ENCODE assay signal across 15 cellular contexts in genomic region chr4:24104173-24104572, GRCh38.
A peak's percentile ranks its signal among the peaks of the same experiment; 100 is the strongest.
DNase-seq lines count a peak whose midpoint lies in the region; ATAC-seq, FAIRE-seq and TF ChIP-seq lines count a peak whose summit lies in the region.
"Had no signal": no experiment of that assay in that cellular context is flagged by ENCODE, and none has a peak within 500 bp of the region (broad histone marks: within the 10 kb centered on the region; RNA-seq: fewer than 3 reads in every experiment).

No MANE protein-coding gene starts in this region.

- H3K4me1 ChIP-seq in liver (ENCODE audit: control insufficient read depth in 4 of 4, insufficient read depth in 4 of 4, low read length in 3 of 4) (peaks cover 2 to 24% (median 10%) of the 10 kb centered on the region in 4 donors), HepG2 (ENCODE audit: insufficient read depth, low read length) (no peaks in the 10 kb centered on the region), mesodermal cell (ENCODE audit: control insufficient read depth, insufficient read depth, low read length, poor library complexity, severe bottlenecking) (peaks cover 31% of the 10 kb centered on the region), sigmoid colon (peaks cover 0 to 27% (median 13%) of the 10 kb centered on the region in 4 donors)
- H3K4me1 ChIP-seq: Caco-2 had no signal

- H3K27me3 ChIP-seq in liver (ENCODE audit: control insufficient read depth in 4 of 4, insufficient read depth in 4 of 4, low read length in 3 of 4): no peaks in the 10 kb centered on the region
- H3K27me3 ChIP-seq in HepG2 (ENCODE audit: control insufficient read depth in 1 of 2, insufficient read depth in 2 of 2, low read length in 2 of 2): no peaks in the 10 kb centered on the region
- H3K27me3 ChIP-seq in sigmoid colon: no peaks in the 10 kb centered on the region

- no peak for ATAC-seq in HepG2

- H3K9ac ChIP-seq in liver (ENCODE audit: low read depth in 1 of 2, low read length in 2 of 2) (no peak overlapping the region), HepG2 (ENCODE audit: insufficient read depth, low read depth, low read length) (no peak overlapping the region)

- TF ChIP-seq RAD21 in liver (IDR thresholded peaks at IDR 0.05) (peak; percentile 65 to 69), HepG2 (CRISPR knock-in tag; IDR thresholded peaks at IDR 0.05) (no peak)

- FAIRE-seq in HepG2 (lab: Jason Lieb, UNC): no peak
- FAIRE-seq: kidney, small intestine had no signal

- no peak overlapping the region for H2AFZ ChIP-seq in HepG2 (ENCODE audit: low read length)

- 47% methylated on average over 5 of the region's 5 CpGs for WGBS in liver
- 45% methylated on average over 5 of the region's 5 CpGs for WGBS in HepG2 (ENCODE audit: low lambda C conversion rate)
- WGBS in mesodermal cell (ENCODE audit: insufficient coverage in 2 of 2), 2 experiments: 83 to 100% methylated on average over 2 of the region's 5 CpGs
- WGBS in sigmoid colon, 2 donors: 32 to 64% methylated on average over 5 of the region's 5 CpGs

- no peak for TF ChIP-seq POLR2A in HepG2 (IDR thresholded peaks at IDR 0.05; ENCODE audit: insufficient read depth in 1 of 2, low read depth in 2 of 2, low read length in 2 of 2)
- no peak for TF ChIP-seq POLR2A in sigmoid colon (IDR thresholded peaks at IDR 0.05)

- TF ChIP-seq CTCF in liver (IDR thresholded peaks at IDR 0.05; ENCODE audit: low read depth, low read length, missing input control) (no peak), HepG2 (CRISPR knock-in tag; IDR thresholded peaks at IDR 0.05) (no peak), fibroblast of the aortic adventitia (IDR thresholded peaks at IDR 0.05; ENCODE audit: insufficient read depth, low read length) (no peak), sigmoid colon (IDR thresholded peaks at IDR 0.05) (no peak)

- no TSS peak for BruUV-seq in HepG2 (replicated peaks; lab: Mats Ljungman, UMichigan)

- H3K27ac ChIP-seq in liver (ENCODE audit: low read depth in 1 of 2, low read length in 2 of 2): no peak overlapping the region
- H3K27ac ChIP-seq in HepG2 (ENCODE audit: extremely low read length, insufficient read depth, low read length): no peak overlapping the region
- peak overlapping the region; percentile 57 for H3K27ac ChIP-seq in mesodermal cell (ENCODE audit: low read depth, low read length, severe bottlenecking)
- peak overlapping the region in 2 of 4 donors; percentile 24 to 67 for H3K27ac ChIP-seq in sigmoid colon
- H3K27ac ChIP-seq: WERI-Rb-1 had no signal

- H3K9me3 ChIP-seq in liver (ENCODE audit: control insufficient read depth in 4 of 4, low read length in 3 of 4) (no peaks in the 10 kb centered on the region), HepG2 (ENCODE audit: low read length) (no peaks in the 10 kb centered on the region), mesodermal cell (ENCODE audit: control insufficient read depth, low read length) (no peaks in the 10 kb centered on the region), sigmoid colon (no peaks in the 10 kb centered on the region)
- H3K9me3 ChIP-seq: Caco-2 had no signal

- H3K4me2 ChIP-seq in HepG2 (ENCODE audit: low read depth, low read length): no peak overlapping the region

- intact Hi-C loops in HepG2 (cut with micrococcal nuclease; ENCODE audit: unreplicated experiment) (no loop called here), sigmoid colon (cut with DNase I) (no loop called here)

- DNase-seq in HepG2 (ENCODE audit: low spot score): no peak
- peak; percentile 16 for DNase-seq in fibroblast of the aortic adventitia (ENCODE audit: low read depth)
- no peak for DNase-seq in NCI-H69 (lab: John Stamatoyannopoulos, UW)
- no peak for DNase-seq in activated effector memory CD4-positive, alpha-beta T cell treated with anti-CD3 and anti-CD28 coated beads, Interleukin-2, amount 50 U/mL, for 16 hours
- no peak for DNase-seq in H4 (ENCODE audit: low spot score)
- DNase-seq in sigmoid colon: no peak
- DNase-seq: ACHN; activated naive CD8-positive, alpha-beta T cell treated with anti-CD3 and anti-CD28 coated beads for 36 hours; Caco-2; kidney; nephron progenitor cell; small intestine; WERI-Rb-1 had no signal

- POLR2A ChIA-PET in HepG2 (lab: Yijun Ruan, JAX): no interaction called here

- TF ChIP-seq EP300 in HepG2 (IDR thresholded peaks at IDR 0.05; ENCODE audit: low read depth in 2 of 2, low read length in 2 of 2) (no peak), HepG2 (CRISPR knock-in tag; IDR thresholded peaks at IDR 0.05; ENCODE audit: borderline replicate concordance) (no peak), sigmoid colon (IDR thresholded peaks at IDR 0.05) (no peak)

- no peaks in the 10 kb centered on the region for H3K79me2 ChIP-seq in HepG2 (ENCODE audit: insufficient read depth, low read length)

- in situ Hi-C loops in HepG2 (cut with HindIII; ENCODE audit: extremely low pct_ligation_motif_present, low pct_unique_long_range_greater_than_20kb): no loop called here

- no peaks in the 10 kb centered on the region for H3K36me3 ChIP-seq in liver (ENCODE audit: control insufficient read depth in 4 of 4, insufficient read depth in 3 of 4, low read depth in 1 of 4, low read length in 3 of 4)
- H3K36me3 ChIP-seq in HepG2 (replicated peaks in 1 of 2; ENCODE audit: control insufficient read depth in 1 of 2, insufficient read depth in 2 of 2, low read length in 2 of 2): no peaks in the 10 kb centered on the region
- no peaks in the 10 kb centered on the region for H3K36me3 ChIP-seq in mesodermal cell (ENCODE audit: control insufficient read depth, insufficient read depth, low read length)
- no peaks in the 10 kb centered on the region for H3K36me3 ChIP-seq in sigmoid colon
- H3K36me3 ChIP-seq: WERI-Rb-1 had no signal

- no peak overlapping the region for H3K4me3 ChIP-seq in liver (ENCODE audit: low read depth in 1 of 3, low read length in 3 of 3)
- no peak overlapping the region for H3K4me3 ChIP-seq in HepG2 (replicated peaks in 1 of 3; ENCODE audit: insufficient read depth in 1 of 3, low read depth in 2 of 3, low read length in 3 of 3)
- no peak overlapping the region for H3K4me3 ChIP-seq in fibroblast of the aortic adventitia (ENCODE audit: low read depth, low read length)
- H3K4me3 ChIP-seq in mesodermal cell (ENCODE audit: extremely low read depth, insufficient read depth, low read length, poor library complexity, severe bottlenecking): no peak overlapping the region
- no peak overlapping the region for H3K4me3 ChIP-seq in sigmoid colon

- CTCF ChIA-PET in HepG2 (lab: Yijun Ruan, JAX; ENCODE audit: low intra/inter-chr PET ratio, low total read pairs): no interaction called here

- H4K20me1 ChIP-seq in HepG2 (ENCODE audit: insufficient read depth, low read length): no peaks in the 10 kb centered on the region

TF ChIP-seq in liver, 16 proteins besides CTCF, POLR2A, EP300 and RAD21 (continues in another document):
- TF ChIP-seq JUND (IDR thresholded peaks at IDR 0.05): peak; percentile 49 to 55
- peak; percentile 61 to 68 for TF ChIP-seq HNF4A (conservative IDR thresholded peaks at IDR 0.05)
- no peak for TF ChIP-seq NR2F2 (IDR thresholded peaks at IDR 0.05)
- TF ChIP-seq ATF3 (IDR thresholded peaks at IDR 0.05): no peak
- peak; percentile 88 to 91 for TF ChIP-seq RXRA (IDR thresholded peaks at IDR 0.05)
- peak in 1 of 2 donors; percentile 39 for TF ChIP-seq EGR1 (IDR thresholded peaks at IDR 0.05; ENCODE audit: low read depth in 2 of 2)
- TF ChIP-seq YY1 (IDR thresholded peaks at IDR 0.05): peak; percentile 62
- no peak for TF ChIP-seq ZBTB33 (IDR thresholded peaks at IDR 0.05)

TF ChIP-seq in HepG2, 621 proteins besides CTCF, POLR2A, EP300 and RAD21 (continues in another document):
- TF ChIP-seq ZSCAN20 (CRISPR knock-in tag; IDR thresholded peaks at IDR 0.05; ENCODE audit: borderline replicate concordance) (no peak), ZNF609 (CRISPR knock-in tag; IDR thresholded peaks at IDR 0.05; ENCODE audit: borderline replicate concordance) (no peak), TEAD2 (CRISPR knock-in tag; IDR thresholded peaks at IDR 0.05) (no peak), GPN1 (CRISPR knock-in tag; IDR thresholded peaks at IDR 0.05; ENCODE audit: borderline replicate concordance) (no peak), ZNF678 (CRISPR knock-in tag; IDR thresholded peaks at IDR 0.05) (no peak), TAF15 (IDR thresholded peaks at IDR 0.05; ENCODE audit: low read depth, low read length, poor library complexity, severe bottlenecking) (no peak)
